8 cellular contexts compared by ENCODE assay signal in the genomic region with DNA sequence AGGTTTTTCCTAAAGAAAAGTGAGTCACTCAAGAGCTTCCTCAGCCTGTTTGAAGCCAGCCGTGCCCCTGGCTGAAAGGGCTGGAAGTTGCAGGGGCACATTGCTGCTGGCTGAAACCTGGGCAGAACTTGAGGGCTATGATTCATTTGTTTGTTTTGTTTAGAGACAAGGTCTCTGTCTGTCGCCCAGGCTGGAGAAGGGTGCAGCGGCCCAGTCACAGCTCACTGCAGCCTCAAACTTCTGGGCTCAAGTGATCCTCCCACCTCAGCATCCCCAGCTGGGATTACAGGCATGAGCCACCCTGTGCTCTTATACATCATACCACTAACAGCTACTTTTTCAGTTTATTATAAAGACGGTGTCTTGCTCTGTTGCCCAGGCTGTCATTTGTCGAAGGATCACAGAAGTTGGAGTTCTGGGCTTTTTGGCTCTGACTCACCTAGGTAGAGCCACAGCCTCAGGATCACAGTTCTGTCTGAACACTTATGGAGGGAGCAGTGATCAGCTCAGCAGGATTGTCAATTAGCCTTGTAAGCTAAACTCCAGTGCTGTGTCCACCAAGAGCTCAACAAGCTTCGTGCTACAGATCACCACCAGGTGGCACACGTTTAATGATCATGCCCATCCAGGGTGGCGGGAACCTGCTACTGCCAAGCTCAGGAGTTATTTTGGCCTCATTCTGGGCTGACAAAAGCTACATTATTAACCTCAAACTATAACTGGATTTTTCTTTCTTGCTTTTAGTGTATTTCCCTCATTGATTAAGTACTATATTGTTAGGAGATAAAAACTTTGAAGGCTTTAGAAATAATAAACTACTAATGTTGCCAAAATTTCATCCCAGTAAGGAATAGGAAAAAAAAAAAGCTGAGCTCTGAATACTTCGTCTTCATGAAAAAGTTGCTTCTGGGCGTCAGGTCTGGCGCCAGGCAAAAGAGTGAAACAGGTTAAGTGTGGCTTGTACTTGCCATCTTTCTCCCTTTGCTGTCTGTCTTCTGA. TPM values are rescaled to one million over a fixed set of nuclear protein-coding genes. Genes with fewer than 3 reads are reported as not detected.
A peak's percentile ranks its signal among the peaks of the same experiment; 100 is the strongest.
DNase-seq lines count a peak whose midpoint lies in the region; ATAC-seq and TF ChIP-seq lines count a peak whose summit lies in the region.

No MANE protein-coding gene starts in this region.

- no TSS peak for BruUV-seq in Calu3 (replicated peaks; lab: Mats Ljungman, UMichigan)

- no peaks in the 10 kb centered on the region for H3K9me3 Mint-ChIP-seq in Calu3 (ENCODE audit: low read depth, unreplicated experiment)
- H3K9me3 Mint-ChIP-seq in progenitor cell of endocrine pancreas (ENCODE audit: low read depth): no peaks in the 10 kb centered on the region

- no peak overlapping the region for H3K27ac Mint-ChIP-seq in Calu3 (ENCODE audit: unreplicated experiment)
- peak overlapping the region; percentile 91 for H3K27ac Mint-ChIP-seq in progenitor cell of endocrine pancreas

- H3K4me3 Mint-ChIP-seq in Calu3 (ENCODE audit: low read depth, unreplicated experiment) (no peak overlapping the region), progenitor cell of endocrine pancreas (ENCODE audit: low read depth) (no peak overlapping the region)

- H3K4me1 Mint-ChIP-seq in Calu3 (ENCODE audit: low read depth, unreplicated experiment) (peaks cover 7% of the 10 kb centered on the region), progenitor cell of endocrine pancreas (ENCODE audit: low read depth) (peaks cover 3% of the 10 kb centered on the region)

- no peaks in the 10 kb centered on the region for H3K36me3 Mint-ChIP-seq in Calu3 (ENCODE audit: insufficient read depth, unreplicated experiment)
- no peaks in the 10 kb centered on the region for H3K36me3 Mint-ChIP-seq in progenitor cell of endocrine pancreas (ENCODE audit: insufficient read depth)

- intact Hi-C loops in Calu3 (cut with micrococcal nuclease; ENCODE audit: unreplicated experiment): loop anchor here (1.0 kb wide), 1 partner anchor 282 kb away; no protein-coding TSS in a partner anchor

- DNase-seq in Calu3 (peak; percentile 85), MV-4-11 (lab: John Stamatoyannopoulos, UW) (peak; percentile 66), SK-N-DZ (ENCODE audit: low spot score) (peak; percentile 82), glomerular endothelial cell (ENCODE audit: extremely low read depth, low read depth, low spot score) (peak; percentile 51), progenitor cell of endocrine pancreas (ENCODE audit: low spot score, unreplicated experiment) (peak; percentile 48)
- DNase-seq in activated naive CD4-positive, alpha-beta T cell treated with Interleukin-2 at 50 U/mL for 16 hours: peak; percentile 68

- CTCF ChIA-PET in Calu3 (lab: Charles Lee): interaction anchor here (0.5 to 2.5 kb wide), 17 partner anchors 9 to 890 kb away, joined by 3 to 54 read pairs (median 4); a partner anchor contains a TSS

- ATAC-seq in GM21825 (IDR thresholded peaks at IDR 0.05; ENCODE audit: unreplicated experiment) (peak; percentile 78), HG02970 (IDR thresholded peaks at IDR 0.05; ENCODE audit: low FRiP score, unreplicated experiment) (no peak)

- peak; percentile 62 for TF ChIP-seq CTCF in Calu3 (IDR thresholded peaks at IDR 0.05; ENCODE audit: unreplicated experiment)
- peak; percentile 74 for TF ChIP-seq CTCF in progenitor cell of endocrine pancreas (IDR thresholded peaks at IDR 0.05; ENCODE audit: unreplicated experiment)

- H3K27me3 Mint-ChIP-seq in Calu3 (ENCODE audit: unreplicated experiment) (no peaks in the 10 kb centered on the region), progenitor cell of endocrine pancreas (no peaks in the 10 kb centered on the region)

RNA-seq across cellular contexts. Expression of a gene that starts 57.9 kb away (rescaled TPM):
- total RNA-seq in Calu3 (2022) (0.34 and 0.71 TPM in 2 replicates), glomerular endothelial cell (0.18 and 0.19 TPM in 2 replicates), progenitor cell of endocrine pancreas (1.4 and 1.7 TPM in 2 replicates)
- 0.24 and 0.31 TPM in 2 replicates for polyA plus RNA-seq in SK-N-DZ (2014; cell fraction: cytosol; rRNA removed)
- 0.44 TPM in 1 of 2 replicates, not detected in the other for polyA plus RNA-seq in SK-N-DZ (2014; cell fraction: nucleus; rRNA removed)
